8 cellular contexts compared by ENCODE assay signal in the genomic region with DNA sequence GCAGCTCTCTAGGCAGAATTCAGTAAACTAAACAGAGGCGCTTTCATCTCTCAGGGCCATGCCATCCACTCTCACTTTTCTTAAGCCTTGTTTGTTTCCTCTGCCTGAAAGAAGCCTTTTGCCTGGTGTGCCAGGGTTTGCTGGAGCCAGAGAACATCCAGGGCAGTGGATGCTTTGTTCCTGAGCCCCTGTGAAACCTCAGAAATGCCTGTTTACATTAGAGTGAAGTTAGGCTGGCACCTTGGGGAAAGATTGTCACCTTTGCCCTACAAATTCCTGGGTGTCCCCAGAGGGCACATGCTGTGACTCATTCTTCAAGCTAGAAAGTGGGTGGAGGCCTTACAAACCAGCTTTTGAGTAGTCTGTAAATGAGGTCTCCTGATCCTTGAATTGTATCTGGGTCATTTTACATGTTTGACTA. TPM values are rescaled to one million over a fixed set of nuclear protein-coding genes. Genes with fewer than 3 reads are reported as not detected.
DNase-seq lines count a peak whose midpoint lies in the region; ATAC-seq, FAIRE-seq and TF ChIP-seq lines count a peak whose summit lies in the region.

No MANE protein-coding gene starts in this region.

- peaks cover 82% of the 10 kb centered on the region for H4K20me1 ChIP-seq in OCI-LY3 (ENCODE audit: insufficient read depth, low read length)

- H3K4me3 ChIP-seq in OCI-LY3 (ENCODE audit: low read length) (no peak overlapping the region), right lobe of liver (no peak overlapping the region), tibial artery (no peak overlapping the region)

- H3K36me3 ChIP-seq in OCI-LY3 (replicated peaks; ENCODE audit: low read depth, low read length) (peaks cover 7% of the 10 kb centered on the region), right lobe of liver (no peaks in the 10 kb centered on the region), tibial artery (no peaks in the 10 kb centered on the region)

- H3K27ac ChIP-seq in OCI-LY3 (ENCODE audit: low read length): peak overlapping the region; percentile 81
- H3K27ac ChIP-seq in right lobe of liver: peak overlapping the region; percentile 43 to 69 (median 66)
- peak overlapping the region; percentile 72 to 80 for H3K27ac ChIP-seq in tibial artery

- TF ChIP-seq POLR2A in right lobe of liver (IDR thresholded peaks at IDR 0.05): no peak

- H2AFZ ChIP-seq in OCI-LY3 (ENCODE audit: low read depth, low read length): no peak overlapping the region

- H3K9me3 ChIP-seq in OCI-LY3 (ENCODE audit: insufficient read depth, low read length) (no peaks in the 10 kb centered on the region), right lobe of liver (no peaks in the 10 kb centered on the region), tibial artery (no peaks in the 10 kb centered on the region)

- H3K9ac ChIP-seq in OCI-LY3 (ENCODE audit: low read length): peak overlapping the region; percentile 19; the same call in 1 of the 2 replicates

- WGBS in right lobe of liver (ENCODE audit: insufficient coverage, low coverage, low lambda C conversion rate, missing lambda C conversion rate): no CpG with 5 or more reads among the region's 1 CpG

- ATAC-seq in right lobe of liver (peak; percentile 59 to 83 (median 74)), HG02623 (IDR thresholded peaks at IDR 0.05; ENCODE audit: unreplicated experiment) (no peak), HG03135 (IDR thresholded peaks at IDR 0.05; ENCODE audit: unreplicated experiment) (no peak)

- peaks cover 69% of the 10 kb centered on the region for H3K4me1 ChIP-seq in OCI-LY3 (ENCODE audit: low read length)
- peaks cover 0 to 31% (median 7%) of the 10 kb centered on the region in 4 donors for H3K4me1 ChIP-seq in right lobe of liver
- peaks cover 0 to 70% (median 30%) of the 10 kb centered on the region in 4 donors for H3K4me1 ChIP-seq in tibial artery

- H3K79me2 ChIP-seq in OCI-LY3 (ENCODE audit: low read length): peaks cover 100% of the 10 kb centered on the region

- peak overlapping the region; percentile 88 for H3K4me2 ChIP-seq in OCI-LY3 (ENCODE audit: low read length)

- TF ChIP-seq CTCF in OCI-LY3 (IDR thresholded peaks at IDR 0.05; ENCODE audit: low read depth, low read length): no peak
- no peak for TF ChIP-seq CTCF in right lobe of liver (IDR thresholded peaks at IDR 0.05)
- no peak for TF ChIP-seq CTCF in tibial artery (IDR thresholded peaks at IDR 0.05)

- FAIRE-seq in GM19239 (lab: Jason Lieb, UNC): peak; percentile 21

- H3K27me3 ChIP-seq in OCI-LY3 (ENCODE audit: low read depth, low read length) (no peaks in the 10 kb centered on the region), right lobe of liver (no peaks in the 10 kb centered on the region), tibial artery (no peaks in the 10 kb centered on the region)

- intact Hi-C loops in right lobe of liver (cut with DNase I): no loop called here
- intact Hi-C loops in tibial artery (cut with DNase I; ENCODE audit: low total_unique reads): no loop called here

- DNase-seq in GM19239 (ENCODE audit: insufficient read length, low spot score) (no peak), right lobe of liver (no peak), tibial artery (no peak), NCI-H1092 treated with DMSO at 0.1 percent for 48 hours (lab: John Stamatoyannopoulos, UW) (no peak)
- DNase-seq in central memory CD4-positive, alpha-beta T cell: peak; percentile 32

RNA-seq across cellular contexts. Expression of a gene that starts 10.7 kb away (rescaled TPM):
- 10 to 100 TPM in 5 of 6 experiments, 1 to 10 TPM in 1; 9.5 to 16.4 (median 12.2) TPM for total RNA-seq in right lobe of liver

Comparison
In these comparisons a context has a peak if more than half of its experiments do, and no peak if none do; other contexts are left out.
1. ATAC-seq: peak in right lobe of liver (4 of 4); none in HG02623 (single experiment) and HG03135 (single experiment).
2. Peak in every context shown above with its lines, with median percentiles within 50 percentile points of each other: H3K27ac ChIP-seq.